Comparison of ENCODE assay signal across 18 cellular contexts in genomic region chr2:192960945-192961344, GRCh38.
"Had no signal": no experiment of that assay in that cellular context is flagged by ENCODE, and none has a peak within 500 bp of the region (broad histone marks: within the 10 kb centered on the region; RNA-seq: fewer than 3 reads in every experiment).

No MANE protein-coding gene starts in this region.

- DNase-seq: gastrocnemius medialis; glutamatergic neuron; islet precursor cell; mucosa of descending colon; naive thymus-derived CD8-positive, alpha-beta T cell; psoas muscle; retina; spleen; stimulated activated CD4-positive, alpha-beta T cell treated with anti-CD3 and anti-CD28 coated beads, Interleukin-15, amount 100 ng/mL, for 24 hours; stimulated activated CD4-positive, alpha-beta T cell treated with anti-CD3 and anti-CD28 coated beads, Interleukin-1b, Interleukin-23, amount 100 ng/mL, for 48 hours; stimulated activated CD4-positive, alpha-beta T cell treated with anti-CD3 and anti-CD28 coated beads, Interleukin-4, amount 100 ng/mL, for 24 hours; tibial artery; upper lobe of left lung; uterus had no signal

- ATAC-seq: gastrocnemius medialis; left lobe of liver; mucosa of descending colon; naive thymus-derived CD8-positive, alpha-beta T cell; psoas muscle; sciatic nerve; stimulated activated memory B cell treated with anti-CD40 and anti-IgM and Interleukin-4, amounts not matched to agents 10 μg/mL and 1 μg/mL and 100 μg/mL, for 72 hours had no signal

- H3K36me3 ChIP-seq: gastrocnemius medialis, neutrophil, spleen, tibial artery, upper lobe of left lung, uterus had no signal

- H3K4me3 ChIP-seq: gastrocnemius medialis, mucosa of descending colon, psoas muscle, spleen, tibial artery, upper lobe of left lung, uterus had no signal

- H3K27me3 ChIP-seq: gastrocnemius medialis, neutrophil, spleen, tibial artery, upper lobe of left lung, uterus had no signal

- H3K27ac ChIP-seq: gastrocnemius medialis, neutrophil, psoas muscle, spleen, tibial artery, upper lobe of left lung, uterus had no signal
